In genomic region chr5:150781706-150782614, GRCh38 we compare ENCODE assay signal across 8 cellular contexts. TPM values are rescaled to one million over a fixed set of nuclear protein-coding genes. Genes with fewer than 3 reads are reported as not detected.
A peak's percentile ranks its signal among the peaks of the same experiment; 100 is the strongest.
DNase-seq lines count a peak whose midpoint lies in the region; ATAC-seq and TF ChIP-seq lines count a peak whose summit lies in the region.

No MANE protein-coding gene starts in this region.

- TF ChIP-seq EP300 in sigmoid colon (IDR thresholded peaks at IDR 0.05) = peak in 1 of 4 donors; percentile 43

- intact Hi-C loops in sigmoid colon (cut with DNase I) = loop anchor here (5.0 kb wide), 1 partner anchor 325 kb away; no protein-coding TSS in a partner anchor

- no peak for TF ChIP-seq CTCF in sigmoid colon (IDR thresholded peaks at IDR 0.05)

- DNase-seq in ELF-1 (ENCODE audit: low read depth, low spot score) (peak; percentile 36), T-helper 17 cell (no peak), fibroblast of the conjunctiva (ENCODE audit: low read depth) (peak; percentile 93), sigmoid colon (peak; percentile 96), NCI-H524 treated with DMSO at 0.1 percent for 48 hours (lab: John Stamatoyannopoulos, UW) (no peak)
- no peak for DNase-seq in stimulated activated CD4-positive, alpha-beta T cell treated with anti-CD3 and anti-CD28 coated beads, Interleukin-4, amount 100 ng/mL, for 1 hour
- DNase-seq in activated T-cell treated with anti-CD3 and anti-CD28 coated beads, Interleukin-2, amount 50 U/mL, for 1 hour = no peak

- no peaks in the 10 kb centered on the region for H3K36me3 Mint-ChIP-seq in T-helper 17 cell (ENCODE audit: low read depth)

- H3K4me3 ChIP-seq in sigmoid colon = peak overlapping the region in 3 of 4 donors; percentile 70 to 81 (median 72)

- ATAC-seq in T-helper 17 cell = no peak
- no peak for ATAC-seq in HG02763 (IDR thresholded peaks at IDR 0.05; ENCODE audit: unreplicated experiment)

- H3K4me1 ChIP-seq in sigmoid colon = peaks cover 0 to 68% (median 56%) of the 10 kb centered on the region in 4 donors

- H3K27ac ChIP-seq in sigmoid colon = peak overlapping the region; percentile 91 to 95 (median 94)

- 74 to 75% methylated on average over 10 of the region's 10 CpGs for WGBS in sigmoid colon, 2 donors

- peaks cover 39% of the 10 kb centered on the region for H3K4me1 Mint-ChIP-seq in T-helper 17 cell

- H3K27me3 Mint-ChIP-seq in T-helper 17 cell = no peaks in the 10 kb centered on the region

- H3K27me3 ChIP-seq in sigmoid colon = no peaks in the 10 kb centered on the region

- TF ChIP-seq POLR2A in sigmoid colon (IDR thresholded peaks at IDR 0.05) = no peak

- H3K36me3 ChIP-seq in sigmoid colon = no peaks in the 10 kb centered on the region

- no peak overlapping the region for H3K4me3 Mint-ChIP-seq in T-helper 17 cell

- peak overlapping the region; percentile 88 for H3K27ac Mint-ChIP-seq in T-helper 17 cell

- H3K9me3 ChIP-seq in T-helper 17 cell (ENCODE audit: control insufficient read depth, low read length, poor library complexity, severe bottlenecking) (no peaks in the 10 kb centered on the region), sigmoid colon (no peaks in the 10 kb centered on the region)

RNA-seq across cellular contexts. Expression of gene SMIM3, which starts 3.4 kb away (rescaled TPM):
- total RNA-seq in T-helper 17 cell (10 to 100 TPM in 1 of 2 donors, 1 to 10 TPM in 1; 3.9 to 24.0 TPM), sigmoid colon (10 to 100 TPM; 29.6 to 46.7 (median 43.6) TPM)
- polyA plus RNA-seq in sigmoid colon = 10 to 100 TPM; 19.2 to 48.6 (median 46.0) TPM

RNA-seq across cellular contexts. Expression of gene DCTN4, which starts 23.1 kb away (rescaled TPM):
- 10 to 100 TPM; 73.5 to 88.0 TPM for total RNA-seq in T-helper 17 cell
- 10 to 100 TPM; 51.0 to 56.0 (median 53.7) TPM for total RNA-seq in sigmoid colon
- polyA plus RNA-seq in sigmoid colon = 10 to 100 TPM; 17.5 to 19.2 (median 19.2) TPM

Comparison
In these comparisons a context has a peak if more than half of its experiments do, and no peak if none do; other contexts are left out.
1. DNase-seq: peak in ELF-1 (single experiment), fibroblast of the conjunctiva (single experiment) and sigmoid colon (single experiment); none in T-helper 17 cell (0 of 3), stimulated activated CD4-positive, alpha-beta T cell treated with anti-CD3 and anti-CD28 coated beads, Interleukin-4, amount 100 ng/mL, for 1 hour (single experiment), NCI-H524 treated with DMSO at 0.1 percent for 48 hours (single experiment) and activated T-cell treated with anti-CD3 and anti-CD28 coated beads, Interleukin-2, amount 50 U/mL, for 1 hour (single experiment).